Comparison of ENCODE assay signal across 9 cellular contexts in genomic region chr16:20884240-20884556, GRCh38. TPM values are rescaled to one million over a fixed set of nuclear protein-coding genes. Genes with fewer than 3 reads are reported as not detected.
A peak's percentile ranks its signal among the peaks of the same experiment; 100 is the strongest.
DNase-seq lines count a peak whose midpoint lies in the region; ATAC-seq and TF ChIP-seq lines count a peak whose summit lies in the region.
"Had no signal": no experiment of that assay in that cellular context is flagged by ENCODE, and none has a peak within 500 bp of the region (broad histone marks: within the 10 kb centered on the region; RNA-seq: fewer than 3 reads in every experiment).

No MANE protein-coding gene starts in this region.

- no peaks in the 10 kb centered on the region for H3K36me3 ChIP-seq in sigmoid colon
- no peaks in the 10 kb centered on the region for H3K36me3 ChIP-seq in gastrocnemius medialis

- TF ChIP-seq CTCF in sigmoid colon (IDR thresholded peaks at IDR 0.05): no peak
- no peak for TF ChIP-seq CTCF in gastrocnemius medialis (IDR thresholded peaks at IDR 0.05 in 4 of 5, conservative IDR thresholded peaks at IDR 0.05 in 1 of 5)

- no peak for TF ChIP-seq POLR2A in sigmoid colon (IDR thresholded peaks at IDR 0.05)
- TF ChIP-seq POLR2A in gastrocnemius medialis (IDR thresholded peaks at IDR 0.05): no peak

- H3K27ac ChIP-seq in caudate nucleus (ENCODE audit: low read depth, low read length) (peak overlapping the region; percentile 11), sigmoid colon (peak overlapping the region in 3 of 4 donors; percentile 2 to 62 (median 13)), gastrocnemius medialis (no peak overlapping the region)

- 32 to 60% methylated on average over 1 of the region's 1 CpG for WGBS in sigmoid colon, 2 donors

- H3K4me3 ChIP-seq in sigmoid colon: no peak overlapping the region
- no peak overlapping the region for H3K4me3 ChIP-seq in gastrocnemius medialis

- DNase-seq in GM04503 (ENCODE audit: low read depth) (peak; percentile 44), OCI-M1 (lab: John Stamatoyannopoulos, UW) (peak; percentile 82), caudate nucleus (lab: John Stamatoyannopoulos, UW) (no peak), sigmoid colon (no peak), gastrocnemius medialis (no peak), SIG-M5 (lab: John Stamatoyannopoulos, UW) (no peak)
- DNase-seq in effector CD4-positive, alpha-beta T cell: no peak
- DNase-seq: GDM1, head of caudate nucleus had no signal

- ATAC-seq in gastrocnemius medialis: no peak

- H3K27me3 ChIP-seq in sigmoid colon (no peaks in the 10 kb centered on the region), gastrocnemius medialis (no peaks in the 10 kb centered on the region)

- peaks cover 0 to 77% (median 67%) of the 10 kb centered on the region in 4 donors for H3K4me1 ChIP-seq in sigmoid colon
- peaks cover 21 to 32% of the 10 kb centered on the region in 2 donors for H3K4me1 ChIP-seq in gastrocnemius medialis

- H3K9me3 ChIP-seq in sigmoid colon (no peaks in the 10 kb centered on the region), gastrocnemius medialis (no peaks in the 10 kb centered on the region)

- in situ Hi-C loops in gastrocnemius medialis (cut with MboI; ENCODE audit: low sequenced_read_pairs in 4 of 4): no loop called here

- no peak for TF ChIP-seq EP300 in sigmoid colon (IDR thresholded peaks at IDR 0.05)

- intact Hi-C loops in sigmoid colon (cut with DNase I) (no loop called here), gastrocnemius medialis (cut with DNase I; ENCODE audit: low total_unique reads) (no loop called here)

RNA-seq across cellular contexts. Expression of gene DCUN1D3, which starts 16.0 kb away (rescaled TPM):
- 10 to 100 TPM; 10.8 to 21.6 (median 16.2) TPM for total RNA-seq in sigmoid colon
- 1 to 10 TPM; 3.0 to 5.0 (median 3.9) TPM for polyA plus RNA-seq in sigmoid colon
- total RNA-seq in gastrocnemius medialis: 10 to 100 TPM in 1 of 4 donors, 1 to 10 TPM in 3; 7.6 to 10.5 (median 8.3) TPM

RNA-seq across cellular contexts. Expression of gene LYRM1, which starts 16.4 kb away (rescaled TPM):
- total RNA-seq in sigmoid colon: 10 to 100 TPM; 38.5 to 85.6 (median 53.4) TPM
- polyA plus RNA-seq in sigmoid colon: 10 to 100 TPM; 31.2 to 43.7 (median 34.8) TPM
- 10 to 100 TPM; 36.4 to 74.7 (median 38.8) TPM for total RNA-seq in gastrocnemius medialis

Comparison
In these comparisons a context has a peak if more than half of its experiments do, and no peak if none do; other contexts are left out.
1. DNase-seq: peak in GM04503 (single experiment) and OCI-M1 (single experiment); none in caudate nucleus (0 of 61), sigmoid colon (single experiment), gastrocnemius medialis (0 of 2), effector CD4-positive, alpha-beta T cell (single experiment) and SIG-M5 (single experiment).
2. H3K27ac ChIP-seq: peak in caudate nucleus (single experiment) and sigmoid colon (3 of 4); none in gastrocnemius medialis (0 of 4).